12 cellular contexts compared by ENCODE assay signal in genomic region chr11:116871248-116871647, GRCh38. TPM values are rescaled to one million over a fixed set of nuclear protein-coding genes. Genes with fewer than 3 reads are reported as not detected.
DNase-seq lines count a peak whose midpoint lies in the region; ATAC-seq and TF ChIP-seq lines count a peak whose summit lies in the region.
"Had no signal": no experiment of that assay in that cellular context is flagged by ENCODE, and none has a peak within 500 bp of the region (broad histone marks: within the 10 kb centered on the region; RNA-seq: fewer than 3 reads in every experiment).

No MANE protein-coding gene starts in this region.

- peaks cover 48 to 100% (median 99%) of the 10 kb centered on the region in 4 donors for H3K36me3 ChIP-seq in stomach

- no peak for TF ChIP-seq POLR2A in stomach (IDR thresholded peaks at IDR 0.05)

- intact Hi-C loops in stomach (cut with DNase I; ENCODE audit: low total_unique reads) = no loop called here

- 47 to 71% (median 63%) methylated on average over 3 of the region's 3 CpGs for WGBS in stomach, 5 donors

- DNase-seq in Daoy (ENCODE audit: low read depth) (peak; percentile 86), LHCN-M2 (ENCODE audit: low read depth) (peak; percentile 96), myocyte (ENCODE audit: low read depth) (peak; percentile 90), NCI-H128 (lab: John Stamatoyannopoulos, UW; ENCODE audit: unreplicated experiment) (no peak), stomach (no peak)
- DNase-seq: DND-41, NCI-H1417, ovary had no signal

- H3K27me3 ChIP-seq in stomach = no peaks in the 10 kb centered on the region
- H3K27me3 ChIP-seq: ovary had no signal

- no peak for TF ChIP-seq CTCF in stomach (IDR thresholded peaks at IDR 0.05)

- H3K4me1 ChIP-seq in stomach = peaks cover 0 to 9% (median 0%) of the 10 kb centered on the region in 4 donors

- H3K4me3 ChIP-seq in stomach = no peak overlapping the region
- H3K4me3 ChIP-seq: ovary had no signal

- no peak for TF ChIP-seq EP300 in stomach (IDR thresholded peaks at IDR 0.05)

- H3K27ac ChIP-seq in cingulate gyrus (ENCODE audit: low read depth, low read length) (peak overlapping the region; percentile 5), stomach (no peak overlapping the region)
- H3K27ac ChIP-seq: ovary had no signal

- no peaks in the 10 kb centered on the region for H3K9me3 ChIP-seq in stomach
- H3K9me3 ChIP-seq: ovary had no signal

- no peak for ATAC-seq in HG03108 (IDR thresholded peaks at IDR 0.05; ENCODE audit: unreplicated experiment)
- no peak for ATAC-seq in HG02938 (IDR thresholded peaks at IDR 0.05; ENCODE audit: unreplicated experiment)

RNA-seq across cellular contexts. Expression of gene APOA1, which starts 33.8 kb away (rescaled TPM):
- total RNA-seq in Daoy (2014; rRNA removed; shearing (Covaris generic)) = 0.11 TPM in 1 of 2 replicates, not detected in the other
- total RNA-seq in LHCN-M2 (2014; rRNA removed) (not detected in 2 replicates), myocyte (0.16 TPM in 1 of 2 replicates, not detected in the other), stomach (10 to 100 TPM in 2 of 5 donors, under 1 TPM in 1, not detected in 2; 0.87 to 73.6 (median 22.9) TPM)
- polyA plus RNA-seq in LHCN-M2 (2012) = 0.06 TPM
- polyA plus RNA-seq in myocyte (2012) = not detected
- 10 to 100 TPM in 2 of 3 donors, 1 to 10 TPM in 1; 8.7 to 51.0 (median 10.5) TPM for polyA plus RNA-seq in stomach
- total RNA-seq: H1 had no signal

RNA-seq across cellular contexts. Expression of gene APOC3, which starts 41.5 kb away (rescaled TPM):
- total RNA-seq in Daoy (2014; rRNA removed; shearing (Covaris generic)) = not detected in 2 replicates
- total RNA-seq in LHCN-M2 (2014; rRNA removed) = not detected in 2 replicates
- polyA plus RNA-seq in LHCN-M2 (2012) = not detected
- not detected in 2 replicates for total RNA-seq in myocyte
- polyA plus RNA-seq in myocyte (2012) = not detected
- total RNA-seq in stomach = 10 to 100 TPM in 1 of 5 donors, not detected in 4; 18.9 TPM
- not detected for polyA plus RNA-seq in stomach
- total RNA-seq: H1 had no signal
- polyA plus RNA-seq: H1, ovary had no signal

RNA-seq across cellular contexts. Expression of gene APOA4, which starts 48.1 kb away (rescaled TPM):
- not detected in 2 replicates for total RNA-seq in Daoy (2014; rRNA removed; shearing (Covaris generic))
- total RNA-seq in LHCN-M2 (2014; rRNA removed) (not detected in 2 replicates), myocyte (not detected in 2 replicates), stomach (100 to 1,000 TPM in 1 of 5 donors, not detected in 4; 278 TPM)
- polyA plus RNA-seq in LHCN-M2 (2012) = not detected
- polyA plus RNA-seq in myocyte (2012) = not detected
- under 1 TPM; 0.08 to 0.46 (median 0.44) TPM for polyA plus RNA-seq in stomach
- total RNA-seq: H1 had no signal
- polyA plus RNA-seq: H1 had no signal

Comparison
In these comparisons a context has a peak if more than half of its experiments do, and no peak if none do; other contexts are left out.
1. DNase-seq: peak in Daoy (single experiment), LHCN-M2 (single experiment) and myocyte (single experiment); none in NCI-H128 (single experiment) and stomach (single experiment).